ENCODE assay signal across 21 cellular contexts in the genomic region with DNA sequence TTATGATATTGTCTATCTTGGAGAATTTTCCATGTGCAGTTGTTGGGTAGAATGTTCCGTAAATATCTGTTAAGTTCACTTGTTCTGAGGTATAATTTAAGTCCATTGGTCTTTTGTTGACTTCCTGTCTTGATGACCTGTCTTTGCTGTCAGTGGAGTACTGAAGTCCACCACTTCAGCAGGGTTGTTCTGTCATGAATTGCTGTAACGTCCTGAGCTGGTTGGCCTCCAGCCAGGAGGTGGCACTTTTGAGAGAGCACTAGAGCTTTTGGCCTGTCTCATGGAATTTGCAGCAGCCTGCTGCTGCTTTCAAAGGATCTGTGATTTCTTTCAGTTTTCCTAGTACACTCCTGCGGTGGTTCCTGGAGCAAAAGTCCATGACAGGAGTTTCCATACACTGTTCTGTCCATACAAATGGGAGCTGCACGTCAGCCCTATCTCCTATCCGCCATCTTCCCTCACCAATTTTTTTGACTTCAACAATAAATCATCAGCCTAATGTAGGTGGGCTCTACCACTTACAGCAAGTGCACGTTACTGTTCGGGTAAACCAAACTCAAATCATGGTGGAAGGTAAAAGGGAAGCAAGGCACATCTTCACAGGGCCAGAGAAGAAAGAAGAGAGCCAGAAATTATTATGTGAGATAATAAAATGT. TPM values are rescaled to one million over a fixed set of nuclear protein-coding genes. Genes with fewer than 3 reads are reported as not detected.
DNase-seq lines count a peak whose midpoint lies in the region; ATAC-seq and TF ChIP-seq lines count a peak whose summit lies in the region.
"Had no signal": no experiment of that assay in that cellular context is flagged by ENCODE, and none has a peak within 500 bp of the region (broad histone marks: within the 10 kb centered on the region; RNA-seq: fewer than 3 reads in every experiment).

No MANE protein-coding gene starts in this region.

- H3K4me3 ChIP-seq in left lung (no peak overlapping the region), gastroesophageal sphincter (no peak overlapping the region)
- H3K4me3 ChIP-seq: Peyer's patch, skin epidermis had no signal

- no peaks in the 10 kb centered on the region for H3K9me3 ChIP-seq in left lung
- peaks cover 0 to 5% (median 0%) of the 10 kb centered on the region in 3 donors for H3K9me3 ChIP-seq in gastroesophageal sphincter
- H3K9me3 ChIP-seq: Peyer's patch had no signal

- TF ChIP-seq CTCF in left lung (IDR thresholded peaks at IDR 0.05) (no peak), gastroesophageal sphincter (IDR thresholded peaks at IDR 0.05) (no peak)

- H3K27ac ChIP-seq in left lung, result no peak overlapping the region
- no peak overlapping the region for H3K27ac ChIP-seq in gastroesophageal sphincter
- H3K27ac ChIP-seq: Peyer's patch, skin epidermis had no signal

- TF ChIP-seq POLR2A in gastroesophageal sphincter (IDR thresholded peaks at IDR 0.05), result no peak

- 69 to 82% methylated on average over 4 to 5 of the region's 7 CpGs for WGBS in gastroesophageal sphincter (ENCODE audit: low coverage in 1 of 2), 2 donors

- ATAC-seq in left lung (peak; percentile 53), gastroesophageal sphincter (no peak)
- ATAC-seq: activated CD4-positive, CD25-positive, alpha-beta regulatory T cell treated with anti-CD3 and anti-CD28 coated beads, Interleukin-2, amount 50 U/mL, for 24 hours; effector memory CD8-positive, alpha-beta T cell; left lobe of liver; stimulated activated effector memory CD8-positive, alpha-beta T cell treated with anti-CD3 and anti-CD28 coated beads, Interleukin-12 subunit alpha, Interleukin-12 subunit beta, amount 100 ng/mL, for 72 hours had no signal

- TF ChIP-seq EP300 in gastroesophageal sphincter (IDR thresholded peaks at IDR 0.05), result no peak

- intact Hi-C loops in left lung (cut with DNase I), result no loop called here

- DNase-seq in ELF-1 (ENCODE audit: low read depth, low spot score) (peak; percentile 39), HuH-7 (ENCODE audit: low spot score) (peak; percentile 11), SK-N-DZ (ENCODE audit: low spot score) (peak; percentile 38), left lung (peak in 1 of 2 donors; percentile 50), Kasumi-1 (lab: John Stamatoyannopoulos, UW) (no peak), A172 (ENCODE audit: low spot score) (no peak), ACHN (no peak)
- DNase-seq: cerebellar nuclear complex; DMS153; effector memory CD8-positive, alpha-beta T cell; hypothalamus; naive B cell; NCI-H1105; NCI-H446 treated with DMSO at 0.1 percent for 48 hours; trophoblast cell had no signal

- H3K27me3 ChIP-seq in left lung (no peaks in the 10 kb centered on the region), gastroesophageal sphincter (no peaks in the 10 kb centered on the region)
- H3K27me3 ChIP-seq: Peyer's patch had no signal

- no peaks in the 10 kb centered on the region for H3K4me1 ChIP-seq in left lung
- H3K4me1 ChIP-seq in gastroesophageal sphincter, result no peaks in the 10 kb centered on the region
- H3K4me1 ChIP-seq: Peyer's patch had no signal

- H3K36me3 ChIP-seq in left lung (no peaks in the 10 kb centered on the region), gastroesophageal sphincter (no peaks in the 10 kb centered on the region)
- H3K36me3 ChIP-seq: Peyer's patch had no signal

- in situ Hi-C loops in ACHN (cut with HindIII; ENCODE audit: low pct_ligation_motif_present, low pct_unique_long_range_greater_than_20kb, low sequenced_read_pairs), result no loop called here

RNA-seq across cellular contexts. Expression of gene TRERF1, which starts 46.9 kb away (rescaled TPM):
- 3.6 and 4.3 TPM in 2 replicates for polyA plus RNA-seq in SK-N-DZ (2014; cell fraction: cytosol; rRNA removed)
- 5.0 and 7.1 TPM in 2 replicates for polyA plus RNA-seq in SK-N-DZ (2014; cell fraction: nucleus; rRNA removed)
- total RNA-seq in left lung (1 to 10 TPM; 3.7 to 6.7 TPM), gastroesophageal sphincter (1 to 10 TPM; 3.2 to 7.4 (median 5.4) TPM)
- 3.4 and 3.5 TPM in 2 replicates for total RNA-seq in A172 (2014; rRNA removed; shearing (Covaris generic))

Comparison
In these comparisons a context has a peak if more than half of its experiments do, and no peak if none do; other contexts are left out.
1. DNase-seq: peak in ELF-1 (single experiment), HuH-7 (single experiment) and SK-N-DZ (single experiment); none in Kasumi-1 (0 of 2), A172 (single experiment) and ACHN (single experiment).